Comparison of ENCODE assay signal across 33 cellular contexts in genomic region chr2:209671280-209671679, GRCh38.
DNase-seq lines count a peak whose midpoint lies in the region; ATAC-seq, FAIRE-seq and TF ChIP-seq lines count a peak whose summit lies in the region.
"Had no signal": no experiment of that assay in that cellular context is flagged by ENCODE, and none has a peak within 500 bp of the region (broad histone marks: within the 10 kb centered on the region; RNA-seq: fewer than 3 reads in every experiment).

No MANE protein-coding gene starts in this region.

- H3K9me3 Mint-ChIP-seq in brain (no peaks in the 10 kb centered on the region), MCF 10A (ENCODE audit: unreplicated experiment) (no peaks in the 10 kb centered on the region)
- H3K9me3 Mint-ChIP-seq: activated CD4-positive, alpha-beta memory T cell treated with anti-CD3 and anti-CD28 coated beads, Interleukin-2, amount 10 ng/mL, durations not matched to agents 7 days and 5 days; activated T-helper 1 cell treated with anti-CD3 and anti-CD28 coated beads, Interleukin-12 subunit alpha, Interleukin-12 subunit beta, Interleukin-2, Interleukin-4 antibody, amounts not matched to agents 30 ng/mL and 10 ng/mL and 1 ng/mL, durations not matched to agents 14 hours and 24 hours and 36 hours; CD4-positive, alpha-beta T cell; stimulated activated naive CD8-positive, alpha-beta T cell treated with anti-CD3 and anti-CD28 coated beads, Interleukin-15, amount 100 ng/mL, for 72 hours had no signal

- peaks cover 26% of the 10 kb centered on the region for H3K36me3 Mint-ChIP-seq in brain
- H3K36me3 Mint-ChIP-seq in MCF 10A (ENCODE audit: insufficient read depth, unreplicated experiment), result no peaks in the 10 kb centered on the region
- H3K36me3 Mint-ChIP-seq: natural killer cell treated with Interleukin-12 subunit alpha and Interleukin-12 subunit beta and Interleukin-15 and Interleukin-18, amount 100 ng/mL, for 72 hours had no signal

- intact Hi-C loops in MCF 10A (cut with micrococcal nuclease), result no loop called here

- peak; percentile 51 for DNase-seq in COR-L47 (lab: John Stamatoyannopoulos, UW)
- DNase-seq in NCI-H1436 treated with DMSO at 0.1 percent for 48 hours (lab: John Stamatoyannopoulos, UW), result peak; percentile 15
- DNase-seq in medulla oblongata (ENCODE audit: extremely low spot score), result peak; percentile 33
- no peak for DNase-seq in urothelium cell line (ENCODE audit: low spot score)
- no peak for DNase-seq in D341Med (ENCODE audit: low spot score)
- no peak for DNase-seq in MCF 10A (ENCODE audit: unreplicated experiment)
- DNase-seq: activated CD4-positive, alpha-beta memory T cell treated with anti-CD3 and anti-CD28 coated beads, Interleukin-2, amount 10 ng/mL, durations not matched to agents 7 days and 5 days; activated CD8-positive, alpha-beta memory T cell treated with anti-CD3 and anti-CD28 coated beads, Interleukin-2, amount 50 U/mL, for 48 hours; activated naive CD4-positive, alpha-beta T cell treated with Interleukin-2 at 50 U/mL for 16 hours; CD4-positive, alpha-beta T cell; DMS 273 treated with DMSO at 0.1 percent for 48 hours; H7; Karpas-422; left cardiac atrium; NCI-H187 treated with DMSO at 0.1 percent for 48 hours; NCI-H226; NCI-H526 treated with DMSO at 0.1 percent for 48 hours; pancreas; right cardiac atrium; SIG-M5; spleen; stimulated activated CD4-positive, alpha-beta T cell treated with anti-CD3 and anti-CD28 coated beads, Interleukin-2, amount 100 ng/mL, for 24 hours; stimulated activated naive CD8-positive, alpha-beta T cell treated with anti-CD3 and anti-CD28 coated beads, Interleukin-15, amount 100 ng/mL, for 72 hours; SW 1271; thyroid gland had no signal

- CTCF ChIA-PET in MCF 10A (lab: Yijun Ruan, JAX), result no interaction called here

- TF ChIP-seq CTCF in brain (conservative IDR thresholded peaks at IDR 0.05) (no peak), MCF 10A (IDR thresholded peaks at IDR 0.05; ENCODE audit: unreplicated experiment) (no peak)

- POLR2A ChIA-PET in MCF 10A (lab: Yijun Ruan, JAX), result no interaction called here

- H3K4me3 Mint-ChIP-seq in brain (peak overlapping the region; percentile 55 to 76 (median 67)), MCF 10A (ENCODE audit: unreplicated experiment) (no peak overlapping the region)
- H3K4me3 Mint-ChIP-seq: activated CD4-positive, alpha-beta memory T cell treated with anti-CD3 and anti-CD28 coated beads, Interleukin-2, amount 10 ng/mL, durations not matched to agents 7 days and 5 days; activated T-helper 1 cell treated with anti-CD3 and anti-CD28 coated beads, Interleukin-12 subunit alpha, Interleukin-12 subunit beta, Interleukin-2, Interleukin-4 antibody, amounts not matched to agents 30 ng/mL and 10 ng/mL and 1 ng/mL, durations not matched to agents 14 hours and 24 hours and 36 hours; CD4-positive, alpha-beta T cell; central memory CD8-positive, alpha-beta T cell; natural killer cell treated with Interleukin-12 subunit alpha and Interleukin-12 subunit beta and Interleukin-15 and Interleukin-18, amount 100 ng/mL, for 72 hours; stimulated activated naive CD8-positive, alpha-beta T cell treated with anti-CD3 and anti-CD28 coated beads, Interleukin-15, amount 100 ng/mL, for 72 hours had no signal

- H3K27ac Mint-ChIP-seq in brain (peak overlapping the region; percentile 62 to 94 (median 83)), MCF 10A (ENCODE audit: low read depth, unreplicated experiment) (no peak overlapping the region)
- H3K27ac Mint-ChIP-seq: activated CD4-positive, alpha-beta memory T cell treated with anti-CD3 and anti-CD28 coated beads, Interleukin-2, amount 10 ng/mL, durations not matched to agents 7 days and 5 days; activated T-helper 1 cell treated with anti-CD3 and anti-CD28 coated beads, Interleukin-12 subunit alpha, Interleukin-12 subunit beta, Interleukin-2, Interleukin-4 antibody, amounts not matched to agents 30 ng/mL and 10 ng/mL and 1 ng/mL, durations not matched to agents 14 hours and 24 hours and 36 hours; CD4-positive, alpha-beta T cell; natural killer cell treated with Interleukin-12 subunit alpha and Interleukin-12 subunit beta and Interleukin-15 and Interleukin-18, amount 100 ng/mL, for 72 hours; stimulated activated naive CD8-positive, alpha-beta T cell treated with anti-CD3 and anti-CD28 coated beads, Interleukin-15, amount 100 ng/mL, for 72 hours had no signal

- BruUV-seq in MCF 10A (replicated peaks; lab: Mats Ljungman, UMichigan), result no TSS peak

- no peak for ATAC-seq in HG03095 (IDR thresholded peaks at IDR 0.05; ENCODE audit: unreplicated experiment)
- ATAC-seq: A549; left cardiac atrium; natural killer cell treated with Interleukin-12 subunit alpha and Interleukin-12 subunit beta and Interleukin-15 and Interleukin-18, amount 100 ng/mL, for 72 hours; pancreas; right cardiac atrium; stimulated activated naive CD8-positive, alpha-beta T cell treated with anti-CD3 and anti-CD28 coated beads, Interleukin-15, amount 100 ng/mL, for 72 hours had no signal

- H3K4me1 Mint-ChIP-seq in brain (peaks cover 79% of the 10 kb centered on the region), MCF 10A (ENCODE audit: insufficient read depth, unreplicated experiment) (no peaks in the 10 kb centered on the region)
- H3K4me1 Mint-ChIP-seq: activated CD4-positive, alpha-beta memory T cell treated with anti-CD3 and anti-CD28 coated beads, Interleukin-2, amount 10 ng/mL, durations not matched to agents 7 days and 5 days; central memory CD8-positive, alpha-beta T cell; stimulated activated naive CD8-positive, alpha-beta T cell treated with anti-CD3 and anti-CD28 coated beads, Interleukin-15, amount 100 ng/mL, for 72 hours had no signal

- H3K27me3 Mint-ChIP-seq in brain (no peaks in the 10 kb centered on the region), MCF 10A (ENCODE audit: insufficient read depth, unreplicated experiment) (no peaks in the 10 kb centered on the region)
- H3K27me3 Mint-ChIP-seq: activated CD4-positive, alpha-beta memory T cell treated with anti-CD3 and anti-CD28 coated beads, Interleukin-2, amount 10 ng/mL, durations not matched to agents 7 days and 5 days; CD4-positive, alpha-beta T cell; central memory CD8-positive, alpha-beta T cell; natural killer cell treated with Interleukin-12 subunit alpha and Interleukin-12 subunit beta and Interleukin-15 and Interleukin-18, amount 100 ng/mL, for 72 hours; stimulated activated naive CD8-positive, alpha-beta T cell treated with anti-CD3 and anti-CD28 coated beads, Interleukin-15, amount 100 ng/mL, for 72 hours had no signal

- no peak for FAIRE-seq in urothelium cell line (lab: Jason Lieb, UNC)
- FAIRE-seq: A549, frontal cortex, GM18507, pancreas had no signal

Comparison
In these comparisons a context has a peak if more than half of its experiments do, and no peak if none do; other contexts are left out.
1. DNase-seq: peak in COR-L47 (single experiment), NCI-H1436 treated with DMSO at 0.1 percent for 48 hours (single experiment) and medulla oblongata (single experiment); none in urothelium cell line (single experiment), D341Med (single experiment) and MCF 10A (single experiment).